In the genomic region with DNA sequence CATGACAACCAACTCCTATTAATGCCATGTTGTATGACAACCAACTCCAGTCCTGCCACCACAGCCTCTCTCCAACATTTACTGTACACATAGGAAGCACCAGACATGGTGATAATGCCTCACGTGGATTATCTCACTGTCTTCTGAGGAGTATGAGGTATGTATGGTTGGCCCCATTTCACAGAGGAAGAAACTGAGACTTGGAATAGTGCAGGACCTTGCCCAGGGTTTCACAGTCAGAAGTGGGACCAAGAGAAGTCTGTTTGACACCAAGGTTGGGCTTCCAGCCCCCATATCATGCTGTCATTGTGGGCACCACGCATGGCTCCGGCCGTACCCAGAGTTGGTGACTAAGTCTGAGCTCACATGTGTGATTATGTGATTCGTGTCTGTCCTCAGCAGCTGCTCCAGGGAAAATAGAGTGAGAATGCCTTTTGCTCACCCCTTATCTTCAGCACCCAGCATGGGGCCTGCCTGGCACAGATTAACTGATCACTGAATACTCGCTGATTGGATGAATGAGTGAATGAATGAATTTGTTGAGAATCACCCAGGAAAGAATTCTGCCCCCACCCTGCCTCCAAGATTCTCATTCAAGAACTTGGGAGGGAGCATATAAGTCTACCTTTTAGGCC, we compare ENCODE assay signal across 16 cellular contexts.
DNase-seq lines count a peak whose midpoint lies in the region; ATAC-seq lines count a peak whose summit lies in the region.
"Had no signal": no experiment of that assay in that cellular context is flagged by ENCODE, and none has a peak within 500 bp of the region (broad histone marks: within the 10 kb centered on the region; RNA-seq: fewer than 3 reads in every experiment).

No MANE protein-coding gene starts in this region.

- ATAC-seq in GM18861 (IDR thresholded peaks at IDR 0.05; ENCODE audit: unreplicated experiment) = no peak

- DNase-seq in AG08396 (ENCODE audit: low spot score) (peak; percentile 47), HT1080 (ENCODE audit: low read depth) (peak; percentile 81), astrocyte of the hippocampus (ENCODE audit: low read depth, low spot score) (peak; percentile 59), iris pigment epithelial cell (ENCODE audit: low read depth) (peak; percentile 21), DMS53 treated with DMSO at 0.1 percent for 48 hours (lab: John Stamatoyannopoulos, UW; ENCODE audit: unreplicated experiment) (no peak), NK-92 (lab: John Stamatoyannopoulos, UW; ENCODE audit: unreplicated experiment) (no peak), C1 segment of cervical spinal cord (lab: John Stamatoyannopoulos, UW) (no peak)
- DNase-seq: activated effector memory CD4-positive, alpha-beta T cell treated with Interleukin-2 at 50 U/mL for 16 hours; anterior cingulate cortex; head of caudate nucleus; NCI-H1048; NCI-H69; nephron progenitor cell; stimulated activated CD4-positive, alpha-beta T cell treated with anti-CD3 and anti-CD28 coated beads, Interleukin-15, amount 100 ng/mL, for 24 hours; WERI-Rb-1 had no signal

Comparison
In these comparisons a context has a peak if more than half of its experiments do, and no peak if none do; other contexts are left out.
1. DNase-seq: peak in AG08396 (single experiment), HT1080 (single experiment), astrocyte of the hippocampus (single experiment) and iris pigment epithelial cell (single experiment); none in DMS53 treated with DMSO at 0.1 percent for 48 hours (single experiment), NK-92 (single experiment) and C1 segment of cervical spinal cord (0 of 14).